9 cellular contexts compared by ENCODE assay signal in the genomic region with DNA sequence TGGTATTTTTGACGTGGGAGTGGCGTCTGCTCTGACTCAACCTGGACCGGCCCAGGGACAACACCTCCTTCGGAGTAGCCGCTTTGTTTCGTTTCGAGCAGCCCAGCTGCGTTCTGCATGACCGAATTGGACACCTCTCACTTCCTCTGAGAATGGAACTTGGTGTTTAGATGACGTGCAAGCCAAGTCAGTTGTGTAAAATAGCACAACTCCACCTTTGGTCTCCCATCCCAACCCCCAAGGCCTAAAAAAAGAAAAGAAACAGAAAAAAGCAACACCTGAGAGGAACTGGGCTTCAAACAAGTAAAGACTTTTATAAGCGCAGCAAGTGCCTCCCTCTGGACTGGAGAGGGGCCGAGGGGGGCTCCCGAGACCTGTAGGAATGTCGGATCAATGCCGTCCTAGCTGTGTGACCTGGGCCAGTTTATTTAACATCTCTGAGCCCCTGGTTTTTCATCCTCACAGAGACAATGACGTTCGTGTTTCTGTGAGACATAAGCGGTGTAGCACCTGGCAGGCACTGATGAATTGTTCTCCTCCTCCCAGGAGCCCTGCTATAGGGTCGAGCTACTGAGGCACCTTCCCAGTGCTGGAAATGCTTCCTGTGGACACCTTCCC. TPM values are rescaled to one million over a fixed set of nuclear protein-coding genes. Genes with fewer than 3 reads are reported as not detected.
DNase-seq lines count a peak whose midpoint lies in the region; ATAC-seq and TF ChIP-seq lines count a peak whose summit lies in the region.
"Had no signal": no experiment of that assay in that cellular context is flagged by ENCODE, and none has a peak within 500 bp of the region (broad histone marks: within the 10 kb centered on the region; RNA-seq: fewer than 3 reads in every experiment).

No MANE protein-coding gene starts in this region.

- ATAC-seq in GM21619 (IDR thresholded peaks at IDR 0.05; ENCODE audit: unreplicated experiment): peak; percentile 76

- TF ChIP-seq POLR2A in erythroblast (IDR thresholded peaks at IDR 0.05; ENCODE audit: low read length): no peak

- no peaks in the 10 kb centered on the region for H3K27me3 ChIP-seq in GM06990 (replicated peaks; ENCODE audit: control insufficient read depth, insufficient read depth, low read length)

- peak overlapping the region; percentile 62 for H3K4me3 ChIP-seq in GM06990 (replicated peaks; ENCODE audit: low read depth, low read length)
- H3K4me3 ChIP-seq: pancreas had no signal

- TF ChIP-seq CTCF in GM06990 (IDR thresholded peaks at IDR 0.05; ENCODE audit: insufficient read depth, low read length, poor library complexity, severe bottlenecking): no peak

- no peaks in the 10 kb centered on the region for H3K36me3 Mint-ChIP-seq in activated T-helper 1 cell treated with anti-CD3 and anti-CD28 coated beads, Interleukin-12 subunit alpha, Interleukin-12 subunit beta, Interleukin-2, Interleukin-4 antibody, amounts not matched to agents 30 ng/mL and 10 ng/mL and 1 ng/mL, durations not matched to agents 14 hours and 24 hours and 36 hours (ENCODE audit: low read depth)

- intact Hi-C loops in activated T-helper 1 cell treated with anti-CD3 and anti-CD28 coated beads, Interleukin-12 subunit alpha, Interleukin-12 subunit beta, Interleukin-2, Interleukin-4 antibody, amounts not matched to agents 30 ng/mL and 10 ng/mL and 1 ng/mL, durations not matched to agents 14 hours and 24 hours and 36 hours (cut with micrococcal nuclease): loop anchor here (1.0 to 2.0 kb wide), 13 partner anchors 8 to 211 kb away; partner anchors contain the start of genes DUSP5 and SMC3

- DNase-seq in GM06990 (ENCODE audit: extremely low read depth, insufficient read length): peak; percentile 86
- peak; percentile 81 for DNase-seq in M059J (ENCODE audit: low read depth)
- DNase-seq in activated T-helper 1 cell treated with anti-CD3 and anti-CD28 coated beads, Interleukin-12 subunit alpha, Interleukin-12 subunit beta, Interleukin-2, Interleukin-4 antibody, amounts not matched to agents 30 ng/mL and 10 ng/mL and 1 ng/mL, durations not matched to agents 14 hours and 24 hours and 36 hours (ENCODE audit: low spot score): peak; percentile 78
- DNase-seq in kidney tubule cell (ENCODE audit: low spot score): peak; percentile 98
- DNase-seq in stimulated activated naive CD4-positive, alpha-beta T cell treated with Interleukin-2 at 50 U/mL for 16 hours (lab: John Stamatoyannopoulos, UW): peak; percentile 82
- no peak for DNase-seq in NCI-H774 (lab: John Stamatoyannopoulos, UW)
- no peak for DNase-seq in erythroblast (lab: John Stamatoyannopoulos, UW)
- DNase-seq: pancreas had no signal

- no peaks in the 10 kb centered on the region for H3K9me3 Mint-ChIP-seq in activated T-helper 1 cell treated with anti-CD3 and anti-CD28 coated beads, Interleukin-12 subunit alpha, Interleukin-12 subunit beta, Interleukin-2, Interleukin-4 antibody, amounts not matched to agents 30 ng/mL and 10 ng/mL and 1 ng/mL, durations not matched to agents 14 hours and 24 hours and 36 hours

- peak overlapping the region; percentile 97 for H3K27ac Mint-ChIP-seq in activated T-helper 1 cell treated with anti-CD3 and anti-CD28 coated beads, Interleukin-12 subunit alpha, Interleukin-12 subunit beta, Interleukin-2, Interleukin-4 antibody, amounts not matched to agents 30 ng/mL and 10 ng/mL and 1 ng/mL, durations not matched to agents 14 hours and 24 hours and 36 hours

- H3K36me3 ChIP-seq in GM06990 (ENCODE audit: control insufficient read depth, insufficient read depth, low read length): no peaks in the 10 kb centered on the region
- H3K36me3 ChIP-seq: pancreas had no signal

- peak overlapping the region; percentile 82 for H3K4me3 Mint-ChIP-seq in activated T-helper 1 cell treated with anti-CD3 and anti-CD28 coated beads, Interleukin-12 subunit alpha, Interleukin-12 subunit beta, Interleukin-2, Interleukin-4 antibody, amounts not matched to agents 30 ng/mL and 10 ng/mL and 1 ng/mL, durations not matched to agents 14 hours and 24 hours and 36 hours

- no peaks in the 10 kb centered on the region for H3K27me3 Mint-ChIP-seq in activated T-helper 1 cell treated with anti-CD3 and anti-CD28 coated beads, Interleukin-12 subunit alpha, Interleukin-12 subunit beta, Interleukin-2, Interleukin-4 antibody, amounts not matched to agents 30 ng/mL and 10 ng/mL and 1 ng/mL, durations not matched to agents 14 hours and 24 hours and 36 hours (ENCODE audit: insufficient read depth)

- peaks cover 85% of the 10 kb centered on the region for H3K4me1 Mint-ChIP-seq in activated T-helper 1 cell treated with anti-CD3 and anti-CD28 coated beads, Interleukin-12 subunit alpha, Interleukin-12 subunit beta, Interleukin-2, Interleukin-4 antibody, amounts not matched to agents 30 ng/mL and 10 ng/mL and 1 ng/mL, durations not matched to agents 14 hours and 24 hours and 36 hours (ENCODE audit: low read depth)

RNA-seq across cellular contexts. Expression of gene SMNDC1, which starts 52.0 kb away (rescaled TPM):
- 8.4 and 13.3 TPM in 2 replicates for total RNA-seq in M059J (2014; rRNA removed; shearing (Covaris generic))
- 47.8 and 48.0 TPM in 2 replicates for total RNA-seq in activated T-helper 1 cell treated with anti-CD3 and anti-CD28 coated beads, Interleukin-12 subunit alpha, Interleukin-12 subunit beta, Interleukin-2, Interleukin-4 antibody, amounts not matched to agents 30 ng/mL and 10 ng/mL and 1 ng/mL, durations not matched to agents 14 hours and 24 hours and 36 hours

Comparison
In these comparisons a context has a peak if more than half of its experiments do, and no peak if none do; other contexts are left out.
1. DNase-seq: peak in GM06990 (single experiment), M059J (single experiment), activated T-helper 1 cell treated with anti-CD3 and anti-CD28 coated beads, Interleukin-12 subunit alpha, Interleukin-12 subunit beta, Interleukin-2, Interleukin-4 antibody, amounts not matched to agents 30 ng/mL and 10 ng/mL and 1 ng/mL, durations not matched to agents 14 hours and 24 hours and 36 hours (single experiment), kidney tubule cell (single experiment) and stimulated activated naive CD4-positive, alpha-beta T cell treated with Interleukin-2 at 50 U/mL for 16 hours (single experiment); none in NCI-H774 (single experiment) and erythroblast (0 of 2).